In genomic region chr3:128360243-128360642, GRCh38 we compare ENCODE assay signal across 25 cellular contexts.
"Had no signal": no experiment of that assay in that cellular context is flagged by ENCODE, and none has a peak within 500 bp of the region (broad histone marks: within the 10 kb centered on the region; RNA-seq: fewer than 3 reads in every experiment).

No MANE protein-coding gene starts in this region.

- H3K27ac ChIP-seq: brain microvascular endothelial cell, esophagus squamous epithelium, gastroesophageal sphincter, thyroid gland, WERI-Rb-1 had no signal

- DNase-seq: activated CD4-positive, alpha-beta T cell treated with anti-CD3 and anti-CD28 coated beads, Interleukin-2, amount 10 ng/mL, durations not matched to agents 7 days and 5 days; activated CD4-positive, CD25-positive, alpha-beta regulatory T cell treated with anti-CD3 and anti-CD28 coated beads, Interleukin-2, amount 50 U/mL, for 72 hours; activated CD8-positive, alpha-beta memory T cell treated with anti-CD3 and anti-CD28 coated beads, Interleukin-2, amount 10 ng/mL, durations not matched to agents 7 days and 5 days; activated CD8-positive, alpha-beta T cell treated with anti-CD3 and anti-CD28 coated beads for 36 hours; activated gamma-delta T cell treated with Interleukin-2 at 50 U/mL for 16 hours; brain microvascular endothelial cell; central memory CD4-positive, alpha-beta T cell; esophagus squamous epithelium; head of caudate nucleus; hypothalamus; left ventricle myocardium superior; mucosa of descending colon; retina; stimulated activated CD4-positive, alpha-beta T cell treated with anti-CD3 and anti-CD28 coated beads, Interleukin-4, amount 100 ng/mL, for 4 hours; substantia nigra; T-cell; thyroid gland; WERI-Rb-1 had no signal

- H3K27me3 Mint-ChIP-seq: activated CD4-positive, alpha-beta T cell treated with anti-CD3 and anti-CD28 coated beads, Interleukin-2, amount 10 ng/mL, durations not matched to agents 7 days and 5 days; activated CD8-positive, alpha-beta memory T cell treated with anti-CD3 and anti-CD28 coated beads, Interleukin-2, amount 10 ng/mL, durations not matched to agents 7 days and 5 days; activated CD8-positive, alpha-beta T cell treated with anti-CD3 and anti-CD28 coated beads for 36 hours; memory B cell; stimulated activated naive CD8-positive, alpha-beta T cell treated with anti-CD3 and anti-CD28 coated beads, Interleukin-15, Interleukin-2, amounts not matched to agents 100 ng/mL and 50 ng/mL, for 24 hours; T-cell had no signal

- H3K36me3 ChIP-seq: brain microvascular endothelial cell, WERI-Rb-1 had no signal

- H3K27ac Mint-ChIP-seq: activated CD4-positive, alpha-beta T cell treated with anti-CD3 and anti-CD28 coated beads, Interleukin-2, amount 10 ng/mL, durations not matched to agents 7 days and 5 days; activated CD8-positive, alpha-beta memory T cell treated with anti-CD3 and anti-CD28 coated beads, Interleukin-2, amount 10 ng/mL, durations not matched to agents 7 days and 5 days; activated CD8-positive, alpha-beta T cell treated with anti-CD3 and anti-CD28 coated beads for 36 hours; activated naive CD4-positive, alpha-beta T cell treated with anti-CD3 and anti-CD28 coated beads, Interleukin-2, amount 50 U/mL, for 72 hours; memory B cell; progenitor cell of endocrine pancreas; stimulated activated naive CD8-positive, alpha-beta T cell treated with anti-CD3 and anti-CD28 coated beads, Interleukin-15, Interleukin-2, amounts not matched to agents 100 ng/mL and 50 ng/mL, for 24 hours; T-cell; T-helper 2 cell treated with Interferon-gamma antibody and Interleukin-4, amounts not matched to agents 5 μg/mL and 100 μg/mL, for 36 hours had no signal

- H3K4me3 Mint-ChIP-seq: activated CD4-positive, alpha-beta T cell treated with anti-CD3 and anti-CD28 coated beads, Interleukin-2, amount 10 ng/mL, durations not matched to agents 7 days and 5 days; activated CD8-positive, alpha-beta memory T cell treated with anti-CD3 and anti-CD28 coated beads, Interleukin-2, amount 10 ng/mL, durations not matched to agents 7 days and 5 days; activated CD8-positive, alpha-beta T cell treated with anti-CD3 and anti-CD28 coated beads for 36 hours; memory B cell; neural crest cell; stimulated activated naive CD8-positive, alpha-beta T cell treated with anti-CD3 and anti-CD28 coated beads, Interleukin-15, Interleukin-2, amounts not matched to agents 100 ng/mL and 50 ng/mL, for 24 hours; T-cell; T-helper 2 cell treated with Interferon-gamma antibody and Interleukin-4, amounts not matched to agents 5 μg/mL and 100 μg/mL, for 36 hours had no signal

- H3K27me3 ChIP-seq: brain microvascular endothelial cell, esophagus squamous epithelium, gastroesophageal sphincter, thyroid gland had no signal

- H3K4me3 ChIP-seq: esophagus squamous epithelium, gastroesophageal sphincter, mucosa of descending colon, thyroid gland had no signal

- H3K9me3 ChIP-seq: esophagus squamous epithelium, gastroesophageal sphincter, mucosa of descending colon, thyroid gland had no signal

- H3K9me3 Mint-ChIP-seq: activated CD4-positive, alpha-beta T cell treated with anti-CD3 and anti-CD28 coated beads, Interleukin-2, amount 10 ng/mL, durations not matched to agents 7 days and 5 days; activated CD8-positive, alpha-beta T cell treated with anti-CD3 and anti-CD28 coated beads for 36 hours; activated naive CD4-positive, alpha-beta T cell treated with anti-CD3 and anti-CD28 coated beads, Interleukin-2, amount 50 U/mL, for 72 hours; memory B cell; neural crest cell; stimulated activated naive CD8-positive, alpha-beta T cell treated with anti-CD3 and anti-CD28 coated beads, Interleukin-15, Interleukin-2, amounts not matched to agents 100 ng/mL and 50 ng/mL, for 24 hours; T-cell; T-helper 2 cell treated with Interferon-gamma antibody and Interleukin-4, amounts not matched to agents 5 μg/mL and 100 μg/mL, for 36 hours had no signal

- H3K4me1 ChIP-seq: esophagus squamous epithelium, thyroid gland had no signal

- H3K36me3 Mint-ChIP-seq: activated CD8-positive, alpha-beta memory T cell treated with anti-CD3 and anti-CD28 coated beads, Interleukin-2, amount 10 ng/mL, durations not matched to agents 7 days and 5 days; activated naive CD4-positive, alpha-beta T cell treated with anti-CD3 and anti-CD28 coated beads, Interleukin-2, amount 50 U/mL, for 72 hours had no signal

- H3K4me1 Mint-ChIP-seq: activated CD4-positive, alpha-beta T cell treated with anti-CD3 and anti-CD28 coated beads, Interleukin-2, amount 10 ng/mL, durations not matched to agents 7 days and 5 days; activated CD8-positive, alpha-beta memory T cell treated with anti-CD3 and anti-CD28 coated beads, Interleukin-2, amount 10 ng/mL, durations not matched to agents 7 days and 5 days; neural crest cell; T-cell had no signal
